ENCODE assay signal across 8 cellular contexts in genomic region chr16:67246945-67247697, GRCh38. TPM values are rescaled to one million over a fixed set of nuclear protein-coding genes. Genes with fewer than 3 reads are reported as not detected.
DNase-seq lines count a peak whose midpoint lies in the region; ATAC-seq, FAIRE-seq and TF ChIP-seq lines count a peak whose summit lies in the region.

FHOD1 (minus strand) TSS chr16:67247481; CDS start chr16:67247410, 71 bp downstream.

- H2AFZ ChIP-seq in OCI-LY3 (ENCODE audit: low read depth, low read length) = peak within 1 kb of the TSS; percentile 71

- peaks cover 41% of the 10 kb centered on the region for H3K27me3 Mint-ChIP-seq in mesothelial cell of epicardium (ENCODE audit: low read depth)

- in situ Hi-C loops in endometrial microvascular endothelial cells (cut with HindIII; ENCODE audit: inconsistent ontology term, low pct_unique_long_range_greater_than_20kb, low sequenced_read_pairs) = no loop called here

- TF ChIP-seq CTCF in D721Med (IDR thresholded peaks at IDR 0.05; ENCODE audit: insufficient read depth, missing control alignments) (no peak), OCI-LY3 (IDR thresholded peaks at IDR 0.05; ENCODE audit: low read depth, low read length) (no peak), mesothelial cell of epicardium (IDR thresholded peaks at IDR 0.05; ENCODE audit: unreplicated experiment) (no peak)

- peak; percentile 47 for ATAC-seq in GM21526 (IDR thresholded peaks at IDR 0.05; ENCODE audit: low FRiP score, unreplicated experiment)

- no peak for FAIRE-seq in D721Med (lab: Jason Lieb, UNC)

- 0 out of 2 replicates have a peak, but pooled peaks cover 2% of the 10 kb centered on the region for H4K20me1 ChIP-seq in OCI-LY3 (ENCODE audit: insufficient read depth, low read length)

- H3K9ac ChIP-seq in OCI-LY3 (ENCODE audit: low read length) = peak within 1 kb of the TSS; percentile 90

- peaks cover 40% of the 10 kb centered on the region for H3K4me1 ChIP-seq in OCI-LY3 (ENCODE audit: low read length)

- peaks cover 25% of the 10 kb centered on the region for H3K4me1 Mint-ChIP-seq in mesothelial cell of epicardium

- H3K4me2 ChIP-seq in OCI-LY3 (ENCODE audit: low read length) = peak within 1 kb of the TSS; percentile 97

- no peaks in the 10 kb centered on the region for H3K9me3 ChIP-seq in OCI-LY3 (ENCODE audit: insufficient read depth, low read length)

- H3K27ac ChIP-seq in OCI-LY3 (ENCODE audit: low read length) = peak within 1 kb of the TSS; percentile 54

- H3K79me2 ChIP-seq in OCI-LY3 (ENCODE audit: low read length) = peaks cover 20% of the 10 kb centered on the region

- H3K27me3 ChIP-seq in OCI-LY3 (ENCODE audit: low read depth, low read length) = no peaks in the 10 kb centered on the region

- no peaks in the 10 kb centered on the region for H3K9me3 Mint-ChIP-seq in mesothelial cell of epicardium

- H3K27ac Mint-ChIP-seq in mesothelial cell of epicardium = peak within 1 kb of the TSS; percentile 88

- no peaks in the 10 kb centered on the region for H3K36me3 Mint-ChIP-seq in mesothelial cell of epicardium

- peak; percentile 32 for DNase-seq in D721Med (ENCODE audit: insufficient read length, low spot score)
- DNase-seq in HuH-7.5 (ENCODE audit: low spot score) = peak; percentile 85
- peak; percentile 95 for DNase-seq in activated CD8-positive, alpha-beta memory T cell treated with anti-CD3 and anti-CD28 coated beads, Interleukin-2, amount 50 U/mL, for 4 hours
- peak; percentile 93 to 98 for DNase-seq in mesothelial cell of epicardium (ENCODE audit: low spot score in 2 of 2, unreplicated experiment in 2 of 2)
- peak; percentile 88 to 91 for DNase-seq in stimulated activated CD8-positive, alpha-beta memory T cell treated with anti-CD3 and anti-CD28 coated beads, Interleukin-15, amount 100 ng/mL, for 4 hours (ENCODE audit: low read depth in 2 of 2)

- peak within 1 kb of the TSS; percentile 95 for H3K4me3 ChIP-seq in OCI-LY3 (ENCODE audit: low read length)

- H3K4me3 Mint-ChIP-seq in mesothelial cell of epicardium = peak within 1 kb of the TSS; percentile 83

- no peaks in the 10 kb centered on the region for H3K36me3 ChIP-seq in OCI-LY3 (replicated peaks; ENCODE audit: low read depth, low read length)

RNA-seq across cellular contexts. Expression of gene FHOD1, which starts in this region (rescaled TPM):
- 57.5 TPM for total RNA-seq in endometrial microvascular endothelial cells (ENCODE audit: inconsistent ontology term)
- total RNA-seq in mesothelial cell of epicardium = 28.2 to 28.7 TPM (median 28.3 TPM) in 3 replicates

Comparison
In these comparisons a context has a peak if more than half of its experiments do, and no peak if none do; other contexts are left out.
1. Peak in every context shown above with its lines: DNase-seq, ATAC-seq, H3K4me3 ChIP-seq and H3K27ac ChIP-seq.
2. DNase-seq: peak in every context shown above with its lines; median percentile 96 in mesothelial cell of epicardium; 95 in activated CD8-positive, alpha-beta memory T cell treated with anti-CD3 and anti-CD28 coated beads, Interleukin-2, amount 50 U/mL, for 4 hours; 90 in stimulated activated CD8-positive, alpha-beta memory T cell treated with anti-CD3 and anti-CD28 coated beads, Interleukin-15, amount 100 ng/mL, for 4 hours; 85 in HuH-7.5; 32 in D721Med.